In genomic region chr20:23446505-23446904, GRCh38 we compare ENCODE assay signal across 8 cellular contexts. TPM values are rescaled to one million over a fixed set of nuclear protein-coding genes. Genes with fewer than 3 reads are reported as not detected.
DNase-seq lines count a peak whose midpoint lies in the region; ATAC-seq and TF ChIP-seq lines count a peak whose summit lies in the region.

No MANE protein-coding gene starts in this region.

- H3K4me1 ChIP-seq in H9 (ENCODE audit: insufficient read depth, low read length) (no peaks in the 10 kb centered on the region; the same call in 1 of the 2 replicates), testis (peaks cover 2% of the 10 kb centered on the region)

- H3K56ac ChIP-seq in H9 (ENCODE audit: insufficient read length, low read depth, low read length), result no peak overlapping the region

- H3K23ac ChIP-seq in H9 (ENCODE audit: insufficient read length, low read depth, low read length), result no peak overlapping the region

- H3K36me3 ChIP-seq in testis (ENCODE audit: low read depth, missing control alignments), result no peaks in the 10 kb centered on the region

- intact Hi-C loops in testis (cut with DNase I; ENCODE audit: low total_unique reads), result loop anchor here (10.0 kb wide), 1 partner anchor 158 kb away; the partner anchor contains the start of gene CST9

- H3K9me3 ChIP-seq in H9 (ENCODE audit: control insufficient read depth, low read depth, low read length) (no peaks in the 10 kb centered on the region), testis (no peaks in the 10 kb centered on the region)

- H3K4me3 ChIP-seq in astrocyte of the spinal cord (ENCODE audit: low read depth, low read length) (no peak overlapping the region), testis (no peak overlapping the region)

- no peak overlapping the region for H3K4me3 Mint-ChIP-seq in H9

- H2BK12ac ChIP-seq in H9 (ENCODE audit: insufficient read length, low read depth, low read length), result no peak overlapping the region

- H3K27ac ChIP-seq in H9 (ENCODE audit: insufficient read length, low read depth, low read length) (no peak overlapping the region), testis (no peak overlapping the region)

- H4K91ac ChIP-seq in H9 (ENCODE audit: insufficient read length, low read depth, low read length), result no peak overlapping the region

- ATAC-seq in HG02840 (IDR thresholded peaks at IDR 0.05; ENCODE audit: low FRiP score, unreplicated experiment), result no peak
- ATAC-seq in GM21360 (IDR thresholded peaks at IDR 0.05; ENCODE audit: unreplicated experiment), result no peak

- no peak overlapping the region for H3K14ac ChIP-seq in H9 (ENCODE audit: insufficient read depth, low read length)

- H3K18ac ChIP-seq in H9 (ENCODE audit: insufficient read length, low read depth, low read length), result no peak overlapping the region

- H3K27me3 ChIP-seq in H9 (ENCODE audit: insufficient read depth, low read length) (no peaks in the 10 kb centered on the region), testis (no peaks in the 10 kb centered on the region)

- H3K9me3 Mint-ChIP-seq in H9, result no peaks in the 10 kb centered on the region

- in situ Hi-C loops in astrocyte of the spinal cord (cut with HindIII; ENCODE audit: low sequenced_read_pairs), result no loop called here

- H3K36me3 Mint-ChIP-seq in H9 (ENCODE audit: insufficient read depth in 1 of 3, low read depth in 3 of 3), result no peaks in the 10 kb centered on the region

- H3K27ac Mint-ChIP-seq in H9, result no peak overlapping the region

- H4K8ac ChIP-seq in H9 (replicated peaks; ENCODE audit: insufficient read length, low read depth, low read length), result no peak overlapping the region

- H3K4me1 Mint-ChIP-seq in H9, result peaks cover 5 to 8% of the 10 kb centered on the region in 2 experiments

- no peaks in the 10 kb centered on the region for H3K23me2 ChIP-seq in H9 (ENCODE audit: insufficient read length, low read depth, low read length, poor library complexity, severe bottlenecking)

- H4K5ac ChIP-seq in H9 (ENCODE audit: insufficient read length, low read depth, low read length), result no peak overlapping the region

- H2BK20ac ChIP-seq in H9 (ENCODE audit: low read depth, low read length, poor library complexity, severe bottlenecking), result no peak overlapping the region

- no peak overlapping the region for H2AFZ ChIP-seq in H9 (ENCODE audit: low read length)

- no peak overlapping the region for H2BK5ac ChIP-seq in H9 (ENCODE audit: insufficient read length, low read length)

- TF ChIP-seq POLR2A in testis (IDR thresholded peaks at IDR 0.05), result no peak

- no peaks in the 10 kb centered on the region for H3K79me2 ChIP-seq in H9 (ENCODE audit: insufficient read depth, low read length)

- H3K9ac ChIP-seq in H9 (ENCODE audit: extremely low read depth, insufficient read length, low read length), result no peak overlapping the region

- H2AK5ac ChIP-seq in H9 (ENCODE audit: insufficient read length, low read length), result no peak overlapping the region

- no peak overlapping the region for H2BK120ac ChIP-seq in H9 (ENCODE audit: low read depth, low read length, poor library complexity, severe bottlenecking)

- peaks cover 4% of the 10 kb centered on the region for H3K27me3 Mint-ChIP-seq in H9 (ENCODE audit: low read depth)

- H3K79me1 ChIP-seq in H9 (ENCODE audit: insufficient read depth, low read depth, low read length, poor library complexity, severe bottlenecking), result no peaks in the 10 kb centered on the region

- no peaks in the 10 kb centered on the region for H4K20me1 ChIP-seq in H9 (ENCODE audit: control insufficient read depth, insufficient read depth, insufficient read length)

- DNase-seq in GM03348 (ENCODE audit: low spot score) (peak; percentile 31), H9 (peak; percentile 75), NCI-H748 (lab: John Stamatoyannopoulos, UW; ENCODE audit: unreplicated experiment) (peak; percentile 87), astrocyte of the spinal cord (ENCODE audit: low read depth, low spot score) (peak; percentile 23), kidney glomerular epithelial cell (lab: John Stamatoyannopoulos, UW) (peak; percentile 57), testis (peak; percentile 80)

- no peak overlapping the region for H3T11ph ChIP-seq in H9 (ENCODE audit: low read length)

- WGBS in H9 (ENCODE audit: extremely low coverage, insufficient read length, low lambda C conversion rate), result no CpG with 5 or more reads among the region's 8 CpGs
- WGBS in testis, 2 donors, result 83 to 88% methylated on average over 8 of the region's 8 CpGs

- TF ChIP-seq CTCF in H9 (conservative IDR thresholded peaks at IDR 0.05), result peak; percentile 85
- peak; percentile 57 for TF ChIP-seq CTCF in astrocyte of the spinal cord (IDR thresholded peaks at IDR 0.05; ENCODE audit: low read depth, low read length)
- TF ChIP-seq CTCF in testis (IDR thresholded peaks at IDR 0.05), result peak; percentile 46 to 64 (median 48)

- no peak overlapping the region for H3K4me2 ChIP-seq in H9 (ENCODE audit: insufficient read depth, insufficient read length, low read length)

- H3K4ac ChIP-seq in H9 (ENCODE audit: low read depth, low read length), result no peak overlapping the region

- no peak overlapping the region for H2BK15ac ChIP-seq in H9 (ENCODE audit: low read depth, low read length)

RNA-seq across cellular contexts. Expression of gene CST11, which starts 6.2 kb away (rescaled TPM):
- not detected in 2 replicates for total RNA-seq in H9 (2021)
- total RNA-seq in testis, result not detected
- polyA plus RNA-seq in testis (ENCODE audit: insufficient read depth, low read depth, low replicate concordance), result not detected

RNA-seq across cellular contexts. Expression of gene CSTL1, which starts 7.0 kb away (rescaled TPM):
- total RNA-seq in H9 (2021) (not detected in 2 replicates), testis (1 to 10 TPM; 2.0 to 8.9 TPM)
- 9.3 TPM for polyA plus RNA-seq in testis (ENCODE audit: insufficient read depth, low read depth, low replicate concordance)

RNA-seq across cellular contexts. Expression of gene NAPB, which starts 25.2 kb away (rescaled TPM):
- total RNA-seq in H9 (2021) (10.4 and 11.3 TPM in 2 replicates), testis (10 to 100 TPM; 37.8 to 40.4 TPM)
- 14.7 TPM for polyA plus RNA-seq in testis (ENCODE audit: insufficient read depth, low read depth, low replicate concordance)

RNA-seq across cellular contexts. Expression of gene CST8, which starts 44.4 kb away (rescaled TPM):
- total RNA-seq in H9 (2021), result not detected in 2 replicates
- 10 to 100 TPM in 1 of 2 donors, 1 to 10 TPM in 1; 9.0 to 14.3 TPM for total RNA-seq in testis
- polyA plus RNA-seq in testis (ENCODE audit: insufficient read depth, low read depth, low replicate concordance), result 31.5 TPM

Comparison
In these comparisons a context has a peak if more than half of its experiments do, and no peak if none do; other contexts are left out.
1. DNase-seq: peak in every context shown above with its lines; median percentile 87 in NCI-H748; 80 in testis; 75 in H9; 57 in kidney glomerular epithelial cell; 31 in GM03348; 23 in astrocyte of the spinal cord.